ENCODE assay signal across 33 cellular contexts in the genomic region with DNA sequence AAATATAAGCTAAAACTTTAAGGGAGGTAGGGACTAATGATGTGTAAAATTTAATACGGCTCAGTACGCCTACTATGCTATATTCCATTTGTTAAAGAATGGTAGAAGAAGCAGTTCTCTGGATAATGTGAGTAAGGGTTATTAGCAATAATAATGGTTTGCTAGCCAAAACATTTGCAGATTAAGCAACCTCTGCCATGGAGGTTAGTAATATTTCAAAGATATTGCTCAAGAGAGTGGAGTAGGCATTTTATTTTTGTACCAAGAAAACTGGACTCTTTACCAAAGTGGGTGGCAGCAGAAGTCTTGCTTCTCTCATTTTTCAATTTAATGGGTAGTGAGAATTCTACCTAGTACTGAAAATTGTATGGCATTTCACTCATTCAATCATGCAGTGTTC.
"Had no signal": no experiment of that assay in that cellular context is flagged by ENCODE, and none has a peak within 500 bp of the region (broad histone marks: within the 10 kb centered on the region; RNA-seq: fewer than 3 reads in every experiment).

No MANE protein-coding gene starts in this region.

- H3K4me1 Mint-ChIP-seq: activated B cell treated with CpG ODN at 0.5 μM for 24 hours; activated T-helper 17 cell treated with anti-CD3 and anti-CD28 coated beads, Interleukin-2, amount 50 U/mL, for 72 hours; T-helper 17 cell had no signal

- H3K36me3 ChIP-seq: cardiac muscle cell, colonic mucosa, esophagus squamous epithelium, gastroesophageal sphincter, WERI-Rb-1 had no signal

- H3K27me3 ChIP-seq: body of pancreas, cardiac muscle cell, colonic mucosa, esophagus squamous epithelium, gastroesophageal sphincter had no signal

- ATAC-seq: activated CD4-positive, CD25-positive, alpha-beta regulatory T cell treated with anti-CD3 and anti-CD28 coated beads, Interleukin-2, amount 50 U/mL, for 24 hours; activated CD8-positive, alpha-beta T cell treated with anti-CD3 and anti-CD28 coated beads for 36 hours; activated T-cell treated with anti-CD3 and anti-CD28 coated beads, Interleukin-2, amount 50 U/mL, for 4 hours; activated T-helper 17 cell treated with anti-CD3 and anti-CD28 coated beads, Interleukin-2, amount 50 U/mL, for 72 hours; body of pancreas; gastroesophageal sphincter; T-helper 17 cell had no signal

- H3K4me1 ChIP-seq: body of pancreas, colonic mucosa, esophagus squamous epithelium, gastroesophageal sphincter had no signal

- H3K9me3 ChIP-seq: body of pancreas, colonic mucosa had no signal

- DNase-seq: activated B cell treated with CpG ODN at 0.5 μM for 24 hours; activated CD4-positive, alpha-beta T cell treated with anti-CD3 and anti-CD28 coated beads for 48 hours; activated CD4-positive, alpha-beta T cell treated with anti-CD3 and anti-CD28 coated beads, Interleukin-2, amount 50 U/mL, for 1 hour; activated CD4-positive, alpha-beta T cell treated with anti-CD3 and anti-CD28 coated beads, Interleukin-2, amount 50 U/mL, for 48 hours; activated CD8-positive, alpha-beta memory T cell treated with anti-CD3 and anti-CD28 coated beads for 24 hours; activated CD8-positive, alpha-beta T cell treated with anti-CD3 and anti-CD28 coated beads for 36 hours; activated effector memory CD4-positive, alpha-beta T cell treated with Interleukin-2 at 50 U/mL for 16 hours; activated gamma-delta T cell treated with Interleukin-2 at 50 U/mL for 16 hours; activated naive CD4-positive, alpha-beta T cell treated with anti-CD3 and anti-CD28 coated beads, Interleukin-2, amount 50 U/mL, for 16 hours; activated naive CD4-positive, alpha-beta T cell treated with Interleukin-2 at 50 U/mL for 16 hours; activated T-cell treated with anti-CD3 and anti-CD28 coated beads, Interleukin-2, amount 50 U/mL, for 4 hours; amygdala; aorta; body of pancreas; central memory CD4-positive, alpha-beta T cell; cerebellar nuclear complex; colonic mucosa; effector CD8-positive, alpha-beta T cell; esophagus squamous epithelium; foreskin melanocyte; T-helper 1 cell; T-helper 17 cell; T1000; WERI-Rb-1 had no signal

- FAIRE-seq: endometrium, endothelial cell of umbilical vein had no signal

- H3K27ac Mint-ChIP-seq: activated B cell treated with CpG ODN at 0.5 μM for 24 hours; activated CD8-positive, alpha-beta T cell treated with anti-CD3 and anti-CD28 coated beads for 36 hours; activated naive CD8-positive, alpha-beta T cell; activated T-helper 17 cell treated with anti-CD3 and anti-CD28 coated beads, Interleukin-2, amount 50 U/mL, for 72 hours; T-helper 17 cell; T-helper 2 cell treated with Interferon-gamma antibody and Interleukin-4, amounts not matched to agents 5 μg/mL and 100 μg/mL, for 36 hours had no signal

- H3K27ac ChIP-seq: body of pancreas, cardiac muscle cell, colonic mucosa, epithelial cell of prostate, esophagus squamous epithelium, gastroesophageal sphincter, WERI-Rb-1 had no signal

- H3K4me3 ChIP-seq: body of pancreas, cardiac muscle cell, colonic mucosa, esophagus squamous epithelium, gastroesophageal sphincter had no signal

- H3K27me3 Mint-ChIP-seq: activated B cell treated with CpG ODN at 0.5 μM for 24 hours had no signal

- H3K4me3 Mint-ChIP-seq: activated B cell treated with CpG ODN at 0.5 μM for 24 hours; activated CD8-positive, alpha-beta T cell treated with anti-CD3 and anti-CD28 coated beads for 36 hours; activated naive CD8-positive, alpha-beta T cell; activated T-cell treated with anti-CD3 and anti-CD28 coated beads, Interleukin-2, amount 50 U/mL, for 4 hours; activated T-helper 17 cell treated with anti-CD3 and anti-CD28 coated beads, Interleukin-2, amount 50 U/mL, for 72 hours; T-helper 17 cell; T-helper 2 cell treated with Interferon-gamma antibody and Interleukin-4, amounts not matched to agents 5 μg/mL and 100 μg/mL, for 36 hours had no signal
